1 cellular context compared by ENCODE assay signal in genomic region chr10:126061526-126061925, GRCh38.
TF ChIP-seq lines count a peak whose summit lies in the region.

No MANE protein-coding gene starts in this region.

TF ChIP-seq in A549, 52 proteins besides CTCF, POLR2A, EP300 and RAD21 (continued from another document):
- TF ChIP-seq, protein P1, sequence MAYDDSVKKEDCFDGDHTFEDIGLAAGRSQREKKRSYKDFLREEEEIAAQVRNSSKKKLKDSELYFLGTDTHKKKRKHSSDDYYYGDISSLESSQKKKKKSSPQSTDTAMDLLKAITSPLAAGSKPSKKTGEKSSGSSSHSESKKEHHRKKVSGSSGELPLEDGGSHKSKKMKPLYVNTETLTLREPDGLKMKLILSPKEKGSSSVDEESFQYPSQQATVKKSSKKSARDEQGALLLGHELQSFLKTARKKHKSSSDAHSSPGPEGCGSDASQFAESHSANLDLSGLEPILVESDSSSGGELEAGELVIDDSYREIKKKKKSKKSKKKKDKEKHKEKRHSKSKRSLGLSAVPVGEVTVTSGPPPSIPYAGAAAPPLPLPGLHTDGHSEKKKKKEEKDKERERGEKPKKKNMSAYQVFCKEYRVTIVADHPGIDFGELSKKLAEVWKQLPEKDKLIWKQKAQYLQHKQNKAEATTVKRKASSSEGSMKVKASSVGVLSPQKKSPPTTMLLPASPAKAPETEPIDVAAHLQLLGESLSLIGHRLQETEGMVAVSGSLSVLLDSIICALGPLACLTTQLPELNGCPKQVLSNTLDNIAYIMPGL (CRISPR knock-in tag; IDR thresholded peaks at IDR 0.05; ENCODE audit: borderline replicate concordance) = no peak
- no peak for TF ChIP-seq MAZ (IDR thresholded peaks at IDR 0.05; ENCODE audit: borderline replicate concordance, low read depth, low read length)
- TF ChIP-seq JUN (IDR thresholded peaks at IDR 0.05) = no peak
- TF ChIP-seq, protein P2, sequence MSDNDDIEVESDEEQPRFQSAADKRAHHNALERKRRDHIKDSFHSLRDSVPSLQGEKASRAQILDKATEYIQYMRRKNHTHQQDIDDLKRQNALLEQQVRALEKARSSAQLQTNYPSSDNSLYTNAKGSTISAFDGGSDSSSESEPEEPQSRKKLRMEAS (IDR thresholded peaks at IDR 0.05) = no peak
- no peak for TF ChIP-seq JUNB (IDR thresholded peaks at IDR 0.05)
- TF ChIP-seq HOXA7 (CRISPR knock-in tag; IDR thresholded peaks at IDR 0.05) = no peak
